14 cellular contexts compared by ENCODE assay signal in the genomic region with DNA sequence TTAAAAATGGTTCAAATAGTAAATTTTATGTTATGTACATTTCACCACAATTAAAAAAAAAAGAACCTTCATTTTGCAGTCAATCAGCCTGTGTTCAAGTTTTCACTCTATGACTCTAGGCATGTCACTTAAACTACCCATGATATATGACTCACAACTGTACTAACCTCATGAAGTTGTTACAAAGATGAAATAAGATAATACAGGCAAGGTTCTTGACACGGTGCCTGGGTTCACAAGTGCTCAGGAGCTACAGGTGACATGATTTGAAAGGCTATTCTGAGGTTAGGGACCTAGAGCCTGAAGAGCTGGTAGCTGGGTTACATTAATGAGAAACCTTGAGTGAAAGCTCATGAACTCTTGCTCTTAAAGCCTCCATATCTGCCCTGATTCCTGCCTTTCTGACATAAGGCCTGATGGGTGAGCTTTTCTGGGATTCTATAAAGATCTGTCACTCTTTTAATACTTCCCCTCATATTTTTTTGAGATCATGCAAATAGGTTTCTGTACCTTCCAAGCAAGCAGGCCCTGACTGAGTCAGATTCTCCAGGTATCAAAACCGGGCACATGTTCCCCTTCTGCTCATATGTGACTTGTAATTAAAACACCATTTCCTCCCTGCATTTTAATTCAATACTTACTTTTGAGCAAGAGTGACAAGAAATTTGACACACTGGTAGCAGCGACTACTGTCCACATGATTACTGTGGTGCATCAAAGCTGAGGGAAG. TPM values are rescaled to one million over a fixed set of nuclear protein-coding genes. Genes with fewer than 3 reads are reported as not detected.
DNase-seq lines count a peak whose midpoint lies in the region; ATAC-seq, FAIRE-seq and TF ChIP-seq lines count a peak whose summit lies in the region.
"Had no signal": no experiment of that assay in that cellular context is flagged by ENCODE, and none has a peak within 500 bp of the region (broad histone marks: within the 10 kb centered on the region; RNA-seq: fewer than 3 reads in every experiment).

No MANE protein-coding gene starts in this region.

- FAIRE-seq in HepG2 (lab: Jason Lieb, UNC) = no peak
- FAIRE-seq: A204.1, D721Med had no signal

- H3K27me3 ChIP-seq in naive thymus-derived CD4-positive, alpha-beta T cell (ENCODE audit: control insufficient read depth in 2 of 2, insufficient read depth in 2 of 2, low read length in 2 of 2) = no peaks in the 10 kb centered on the region
- no peaks in the 10 kb centered on the region for H3K27me3 ChIP-seq in HepG2 (ENCODE audit: control insufficient read depth in 1 of 2, insufficient read depth in 2 of 2, low read length in 2 of 2)
- H3K27me3 ChIP-seq: upper lobe of right lung had no signal

- H3K27ac ChIP-seq in naive thymus-derived CD4-positive, alpha-beta T cell (ENCODE audit: low read depth, low read length) = no peak overlapping the region
- H3K27ac ChIP-seq in HepG2 (ENCODE audit: extremely low read length, insufficient read depth, low read length) = no peak overlapping the region
- H3K27ac ChIP-seq: upper lobe of right lung had no signal

- TF ChIP-seq POLR2A in HepG2 (IDR thresholded peaks at IDR 0.05; ENCODE audit: insufficient read depth in 1 of 2, low read depth in 2 of 2, low read length in 2 of 2) = no peak

- peaks cover 20 to 96% (median 55%) of the 10 kb centered on the region in 3 experiments for H3K36me3 ChIP-seq in naive thymus-derived CD4-positive, alpha-beta T cell (ENCODE audit: control insufficient read depth in 2 of 3, insufficient read depth in 3 of 3, low read length in 3 of 3)
- peaks cover 38 to 80% of the 10 kb centered on the region in 2 experiments for H3K36me3 ChIP-seq in HepG2 (replicated peaks in 1 of 2; ENCODE audit: control insufficient read depth in 1 of 2, insufficient read depth in 2 of 2, low read length in 2 of 2)

- in situ Hi-C loops in HepG2 (cut with HindIII; ENCODE audit: extremely low pct_ligation_motif_present, low pct_unique_long_range_greater_than_20kb) = no loop called here

- peaks cover 18% of the 10 kb centered on the region for H3K4me1 Mint-ChIP-seq in activated CD4-positive, alpha-beta T cell treated with anti-CD3 and anti-CD28 coated beads for 36 hours
- H3K4me1 Mint-ChIP-seq in naive thymus-derived CD4-positive, alpha-beta T cell = peaks cover 0 to 16% (median 0%) of the 10 kb centered on the region in 7 donors

- BruUV-seq in HepG2 (replicated peaks; lab: Mats Ljungman, UMichigan) = no TSS peak

- peak; percentile 61 for DNase-seq in activated CD4-positive, alpha-beta T cell treated with anti-CD3 and anti-CD28 coated beads for 36 hours
- no peak for DNase-seq in activated CD4-positive, alpha-beta T cell treated with anti-CD3 and anti-CD28 coated beads, Interleukin-2, amount 50 U/mL, for 1 hour
- DNase-seq in NCI-H187 treated with DMSO at 0.1 percent for 48 hours (lab: John Stamatoyannopoulos, UW) = peak; percentile 86
- no peak for DNase-seq in naive thymus-derived CD4-positive, alpha-beta T cell
- no peak for DNase-seq in midbrain (lab: John Stamatoyannopoulos, UW)
- DNase-seq in HepG2 (ENCODE audit: low spot score) = no peak
- DNase-seq in COLO668 (lab: John Stamatoyannopoulos, UW; ENCODE audit: unreplicated experiment) = no peak
- DNase-seq: effector memory CD4-positive, alpha-beta T cell; NCI-H2029 treated with DMSO at 0.1 percent for 48 hours; upper lobe of right lung had no signal

- H3K79me2 ChIP-seq in HepG2 (ENCODE audit: insufficient read depth, low read length) = no peaks in the 10 kb centered on the region

- no peak overlapping the region for H3K4me3 Mint-ChIP-seq in activated CD4-positive, alpha-beta T cell treated with anti-CD3 and anti-CD28 coated beads for 36 hours
- no peak overlapping the region for H3K4me3 Mint-ChIP-seq in naive thymus-derived CD4-positive, alpha-beta T cell

- H3K9ac ChIP-seq in HepG2 (ENCODE audit: insufficient read depth, low read depth, low read length) = no peak overlapping the region

- no peak overlapping the region for H3K4me3 ChIP-seq in naive thymus-derived CD4-positive, alpha-beta T cell (ENCODE audit: low read length)
- no peak overlapping the region for H3K4me3 ChIP-seq in HepG2 (replicated peaks in 1 of 3; ENCODE audit: insufficient read depth in 1 of 3, low read depth in 2 of 3, low read length in 3 of 3)
- H3K4me3 ChIP-seq: upper lobe of right lung had no signal

- intact Hi-C loops in activated CD4-positive, alpha-beta T cell treated with anti-CD3 and anti-CD28 coated beads for 36 hours (cut with DNase I, micrococcal nuclease) = loop anchor here (1.0 kb wide), 1 partner anchor 204 kb away; no protein-coding TSS in a partner anchor
- intact Hi-C loops in naive thymus-derived CD4-positive, alpha-beta T cell (cut with micrococcal nuclease) = loop anchor here in 1 of 2 donors (2.0 kb wide), 1 partner anchor 203 kb away; no protein-coding TSS in a partner anchor
- intact Hi-C loops in HepG2 (cut with micrococcal nuclease; ENCODE audit: unreplicated experiment) = loop anchor here (10.0 kb wide), 1 partner anchor 201 kb away; no protein-coding TSS in a partner anchor

- no peak overlapping the region for H2AFZ ChIP-seq in HepG2 (ENCODE audit: low read length)

- peak overlapping the region; percentile 83 for H3K27ac Mint-ChIP-seq in activated CD4-positive, alpha-beta T cell treated with anti-CD3 and anti-CD28 coated beads for 36 hours
- peak overlapping the region in 6 of 9 donors; percentile 4 to 70 (median 30) for H3K27ac Mint-ChIP-seq in naive thymus-derived CD4-positive, alpha-beta T cell

- peaks cover 57% of the 10 kb centered on the region for H3K36me3 Mint-ChIP-seq in activated CD4-positive, alpha-beta T cell treated with anti-CD3 and anti-CD28 coated beads for 36 hours (ENCODE audit: low read depth)
- peaks cover 39 to 72% (median 44%) of the 10 kb centered on the region in 5 donors for H3K36me3 Mint-ChIP-seq in naive thymus-derived CD4-positive, alpha-beta T cell

- no peaks in the 10 kb centered on the region for H3K9me3 ChIP-seq in naive thymus-derived CD4-positive, alpha-beta T cell (ENCODE audit: control insufficient read depth in 2 of 3, low read length in 3 of 3)
- no peaks in the 10 kb centered on the region for H3K9me3 ChIP-seq in HepG2 (ENCODE audit: low read length)
- H3K9me3 ChIP-seq: upper lobe of right lung had no signal

- ATAC-seq in activated CD4-positive, alpha-beta T cell treated with anti-CD3 and anti-CD28 coated beads for 36 hours = peak; percentile 98
- ATAC-seq in GM21825 (IDR thresholded peaks at IDR 0.05; ENCODE audit: unreplicated experiment) = peak; percentile 59
- no peak for ATAC-seq in naive thymus-derived CD4-positive, alpha-beta T cell
- no peak for ATAC-seq in HepG2
- ATAC-seq: upper lobe of right lung had no signal

- H3K9me3 Mint-ChIP-seq in activated CD4-positive, alpha-beta T cell treated with anti-CD3 and anti-CD28 coated beads for 36 hours (ENCODE audit: low read depth) = no peaks in the 10 kb centered on the region
- H3K9me3 Mint-ChIP-seq in naive thymus-derived CD4-positive, alpha-beta T cell = no peaks in the 10 kb centered on the region

- no peak for TF ChIP-seq EP300 in HepG2 (IDR thresholded peaks at IDR 0.05; ENCODE audit: low read depth in 2 of 2, low read length in 2 of 2)
- TF ChIP-seq EP300 in HepG2 (CRISPR knock-in tag; IDR thresholded peaks at IDR 0.05; ENCODE audit: borderline replicate concordance) = no peak

- no peaks in the 10 kb centered on the region for H3K27me3 Mint-ChIP-seq in activated CD4-positive, alpha-beta T cell treated with anti-CD3 and anti-CD28 coated beads for 36 hours
- no peaks in the 10 kb centered on the region for H3K27me3 Mint-ChIP-seq in naive thymus-derived CD4-positive, alpha-beta T cell

- POLR2A ChIA-PET in activated CD4-positive, alpha-beta T cell treated with anti-CD3 and anti-CD28 coated beads for 36 hours (lab: Charles Lee) = no interaction called here
- POLR2A ChIA-PET in naive thymus-derived CD4-positive, alpha-beta T cell (lab: Charles Lee) = no interaction called here
- POLR2A ChIA-PET in HepG2 (lab: Yijun Ruan, JAX) = no interaction called here

- no peaks in the 10 kb centered on the region for H4K20me1 ChIP-seq in HepG2 (ENCODE audit: insufficient read depth, low read length)

- CTCF ChIA-PET in activated CD4-positive, alpha-beta T cell treated with anti-CD3 and anti-CD28 coated beads for 36 hours (lab: Charles Lee) = interaction anchor here (0.6 to 1.4 kb wide), 4 partner anchors 9 to 128 kb away, joined by 3 to 4 read pairs (median 3); no protein-coding TSS in a partner anchor
- CTCF ChIA-PET in naive thymus-derived CD4-positive, alpha-beta T cell (lab: Charles Lee) = no interaction called here
- CTCF ChIA-PET in HepG2 (lab: Yijun Ruan, JAX; ENCODE audit: low intra/inter-chr PET ratio, low total read pairs) = no interaction called here

- no peak for TF ChIP-seq CTCF in HepG2 (CRISPR knock-in tag; IDR thresholded peaks at IDR 0.05)

- no peaks in the 10 kb centered on the region for H3K4me1 ChIP-seq in naive thymus-derived CD4-positive, alpha-beta T cell (ENCODE audit: control insufficient read depth in 2 of 2, insufficient read depth in 2 of 2, low read length in 2 of 2)
- peaks cover 15% of the 10 kb centered on the region for H3K4me1 ChIP-seq in HepG2 (ENCODE audit: insufficient read depth, low read length)
- H3K4me1 ChIP-seq: upper lobe of right lung had no signal

- WGBS in HepG2 (ENCODE audit: low lambda C conversion rate) = 97% methylated on average over 3 of the region's 3 CpGs

- no peak overlapping the region for H3K4me2 ChIP-seq in HepG2 (ENCODE audit: low read depth, low read length)

- TF ChIP-seq RAD21 in HepG2 (CRISPR knock-in tag; IDR thresholded peaks at IDR 0.05) = no peak

RNA-seq across cellular contexts. Expression of a gene that starts 34.0 kb away (rescaled TPM):
- not detected for total RNA-seq in activated CD4-positive, alpha-beta T cell treated with anti-CD3 and anti-CD28 coated beads for 36 hours
- not detected for total RNA-seq in naive thymus-derived CD4-positive, alpha-beta T cell
- polyA plus RNA-seq in naive thymus-derived CD4-positive, alpha-beta T cell = not detected
- 31.2 and 80.5 TPM in 2 replicates for total RNA-seq in HepG2 (2016; rRNA removed; fragmentation: Illumina TruSeq; extraction: Trizol)
- total RNA-seq in HepG2 (2016; cell fraction: cytosol; rRNA removed; fragmentation: Illumina TruSeq; extraction: Trizol; ENCODE audit: low read depth) = 3.3 and 3.9 TPM in 2 replicates
- total RNA-seq in HepG2 (2016; cell fraction: insoluble cytoplasmic fraction; rRNA removed; fragmentation: Illumina TruSeq; extraction: Trizol) = 27.3 and 85.1 TPM in 2 replicates
- total RNA-seq in HepG2 (2016; cell fraction: membrane; rRNA removed; fragmentation: Illumina TruSeq; extraction: Trizol) = 12.6 and 13.1 TPM in 2 replicates
- total RNA-seq in HepG2 (2016; cell fraction: nucleus; rRNA removed; fragmentation: Illumina TruSeq; extraction: Trizol) = 73.8 and 95.4 TPM in 2 replicates
- polyA plus RNA-seq in HepG2 (2011; rRNA removed) = 33.3 and 80.9 TPM in 2 replicates
- polyA plus RNA-seq in HepG2 (2011; cell fraction: cytosol; rRNA removed) = 36.4 and 38.7 TPM in 2 replicates
- 62.0 and 98.2 TPM in 2 replicates for polyA plus RNA-seq in HepG2 (2011; cell fraction: nucleus; rRNA removed)
- polyA plus RNA-seq in HepG2 (2012) = 77.5 and 98.1 TPM in 2 replicates
- polyA plus RNA-seq in HepG2 (2016; cell fraction: cytosol; fragmentation: Illumina TruSeq; extraction: Trizol; ENCODE audit: low read depth) = 3.3 and 3.7 TPM in 2 replicates
- polyA plus RNA-seq in HepG2 (2016; cell fraction: insoluble cytoplasmic fraction; fragmentation: Illumina TruSeq; extraction: Trizol; ENCODE audit: low read depth) = 24.9 and 30.2 TPM in 2 replicates
- 6.3 and 7.0 TPM in 2 replicates for polyA plus RNA-seq in HepG2 (2016; cell fraction: membrane; fragmentation: Illumina TruSeq; extraction: Trizol; ENCODE audit: low read depth)
- polyA plus RNA-seq in HepG2 (2016; cell fraction: nucleus; fragmentation: Illumina TruSeq; extraction: Trizol; ENCODE audit: insufficient read depth, low read depth) = 132 and 143 TPM in 2 replicates
- 63.1 and 66.1 TPM in 2 replicates for polyA minus RNA-seq in HepG2 (2011; rRNA and poly(A)+ RNA removed; ENCODE audit: low replicate concordance)
- polyA minus RNA-seq in HepG2 (2011; cell fraction: cytosol; rRNA and poly(A)+ RNA removed) = 26.8 and 38.6 TPM in 2 replicates
- polyA minus RNA-seq in HepG2 (2011; cell fraction: nucleus; rRNA and poly(A)+ RNA removed) = 15.3 and 25.5 TPM in 2 replicates
- total RNA-seq: T-helper 1 cell treated with Interleukin-12 subunit alpha and Interleukin-12 subunit beta and Interleukin-4 antibody, amounts not matched to agents 30 ng/mL and 1 ng/mL, for 36 hours had no signal

Comparison
In these comparisons a context has a peak if more than half of its experiments do, and no peak if none do; other contexts are left out.
1. DNase-seq: peak in activated CD4-positive, alpha-beta T cell treated with anti-CD3 and anti-CD28 coated beads for 36 hours (single experiment) and NCI-H187 treated with DMSO at 0.1 percent for 48 hours (single experiment); none in activated CD4-positive, alpha-beta T cell treated with anti-CD3 and anti-CD28 coated beads, Interleukin-2, amount 50 U/mL, for 1 hour (single experiment), naive thymus-derived CD4-positive, alpha-beta T cell (0 of 9), midbrain (single experiment), HepG2 (single experiment) and COLO668 (single experiment).
2. ATAC-seq: peak in activated CD4-positive, alpha-beta T cell treated with anti-CD3 and anti-CD28 coated beads for 36 hours (single experiment) and GM21825 (single experiment); none in naive thymus-derived CD4-positive, alpha-beta T cell (single experiment) and HepG2 (single experiment).
3. RNA of a gene that starts 34.0 kb away (total RNA-seq): 3.3 to 95.4 TPM in HepG2; not detected in activated CD4-positive, alpha-beta T cell treated with anti-CD3 and anti-CD28 coated beads for 36 hours and not detected in naive thymus-derived CD4-positive, alpha-beta T cell; every median in the first group is over 4 times any median in the second.